Comparison of ENCODE assay signal across 8 cellular contexts in the genomic region with DNA sequence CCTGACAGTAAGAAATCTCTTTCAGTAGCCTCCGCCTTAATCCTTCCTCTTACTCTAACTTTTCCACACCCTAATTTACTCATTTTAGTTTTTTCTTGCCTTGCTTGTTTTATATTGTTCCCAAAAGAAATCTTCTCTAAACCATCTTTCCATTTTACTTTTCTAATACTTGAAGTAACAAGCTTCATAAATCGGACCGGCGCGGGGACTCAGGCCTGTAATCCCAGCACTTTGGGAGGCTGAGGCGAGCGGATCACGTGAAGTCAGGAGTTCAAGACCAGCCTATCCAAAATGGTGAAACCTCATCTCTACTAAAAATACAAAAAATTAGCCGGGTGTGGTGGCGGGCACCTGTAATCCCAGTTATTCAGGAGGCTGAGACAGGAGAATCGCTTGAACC. TPM values are rescaled to one million over a fixed set of nuclear protein-coding genes. Genes with fewer than 3 reads are reported as not detected.
A peak's percentile ranks its signal among the peaks of the same experiment; 100 is the strongest.
DNase-seq lines count a peak whose midpoint lies in the region; ATAC-seq and TF ChIP-seq lines count a peak whose summit lies in the region.

No MANE protein-coding gene starts in this region.

- ATAC-seq in DND-41 (ENCODE audit: insufficient read depth, low read depth) (no peak), GM21529 (IDR thresholded peaks at IDR 0.05; ENCODE audit: unreplicated experiment) (no peak), HG02623 (IDR thresholded peaks at IDR 0.05; ENCODE audit: unreplicated experiment) (no peak)

- H3K4me1 ChIP-seq in DND-41 (ENCODE audit: insufficient read depth, low read length) (peaks cover 9% of the 10 kb centered on the region; the same call in 1 of the 2 replicates), OCI-LY3 (ENCODE audit: low read length) (peaks cover 19% of the 10 kb centered on the region)

- no peak for TF ChIP-seq CTCF in DND-41 (IDR thresholded peaks at IDR 0.05; ENCODE audit: borderline replicate concordance, extremely low read depth, low read length, poor library complexity, severe bottlenecking)
- no peak for TF ChIP-seq CTCF in OCI-LY3 (IDR thresholded peaks at IDR 0.05; ENCODE audit: low read depth, low read length)
- no peak for TF ChIP-seq CTCF in endothelial cell (IDR thresholded peaks at IDR 0.05; ENCODE audit: unreplicated experiment)
- no peak for TF ChIP-seq CTCF in retinal pigment epithelial cell (conservative IDR thresholded peaks at IDR 0.05; ENCODE audit: low read depth, low read length)

- H3K4me2 ChIP-seq in DND-41 (ENCODE audit: insufficient read depth, low read length) (peak overlapping the region; percentile 67), OCI-LY3 (ENCODE audit: low read length) (peak overlapping the region; percentile 80)

- H3K27ac ChIP-seq in DND-41 (ENCODE audit: low read length): peak overlapping the region; percentile 38
- no peak overlapping the region for H3K27ac ChIP-seq in OCI-LY3 (ENCODE audit: low read length)

- H2AFZ ChIP-seq in DND-41 (ENCODE audit: low read depth, low read length) (peak overlapping the region; percentile 75; the same call in 1 of the 2 replicates), OCI-LY3 (ENCODE audit: low read depth, low read length) (no peak overlapping the region)

- H3K27me3 ChIP-seq in DND-41 (ENCODE audit: insufficient read depth, low read length, poor library complexity) (no peaks in the 10 kb centered on the region), OCI-LY3 (ENCODE audit: low read depth, low read length) (no peaks in the 10 kb centered on the region)

- no peaks in the 10 kb centered on the region for H3K9me3 Mint-ChIP-seq in endothelial cell (ENCODE audit: unreplicated experiment)

- peaks cover 13% of the 10 kb centered on the region for H3K4me1 Mint-ChIP-seq in endothelial cell (ENCODE audit: unreplicated experiment)

- DNase-seq in DND-41 (no peak), endothelial cell (ENCODE audit: low spot score) (no peak), retinal pigment epithelial cell (ENCODE audit: low read depth) (no peak), DMS79 treated with DMSO at 0.1 percent for 48 hours (lab: John Stamatoyannopoulos, UW) (no peak), NCI-H510A treated with DMSO at 0.1 percent for 48 hours (lab: John Stamatoyannopoulos, UW) (no peak)

- H3K36me3 ChIP-seq in DND-41 (ENCODE audit: insufficient read depth, low read length): no peaks in the 10 kb centered on the region
- H3K36me3 ChIP-seq in OCI-LY3 (replicated peaks; ENCODE audit: low read depth, low read length): no peaks in the 10 kb centered on the region

- peak overlapping the region; percentile 47 to 65; a peak in 3 of 4 replicates for H3K4me3 ChIP-seq in DND-41 (ENCODE audit: low read depth in 1 of 2, low read length in 2 of 2)
- peak overlapping the region; percentile 87 for H3K4me3 ChIP-seq in OCI-LY3 (ENCODE audit: low read length)
- peak overlapping the region; percentile 70 for H3K4me3 ChIP-seq in retinal pigment epithelial cell (ENCODE audit: low read length)

- H3K9ac ChIP-seq in DND-41 (ENCODE audit: low read depth, low read length): peak overlapping the region; percentile 66
- H3K9ac ChIP-seq in OCI-LY3 (ENCODE audit: low read length): peak overlapping the region; percentile 73

- H3K36me3 Mint-ChIP-seq in endothelial cell (ENCODE audit: low read depth, unreplicated experiment): no peaks in the 10 kb centered on the region

- H3K9me3 ChIP-seq in DND-41 (ENCODE audit: insufficient read depth, low read length, severe bottlenecking) (no peaks in the 10 kb centered on the region), OCI-LY3 (ENCODE audit: insufficient read depth, low read length) (no peaks in the 10 kb centered on the region)

- peaks cover 100% of the 10 kb centered on the region for H3K79me2 ChIP-seq in DND-41 (ENCODE audit: insufficient read depth, low read length)
- H3K79me2 ChIP-seq in OCI-LY3 (ENCODE audit: low read length): peaks cover 99% of the 10 kb centered on the region

- H4K20me1 ChIP-seq in DND-41 (ENCODE audit: insufficient read depth, low read length) (peaks cover 69% of the 10 kb centered on the region), OCI-LY3 (ENCODE audit: insufficient read depth, low read length) (peaks cover 57% of the 10 kb centered on the region)

- peak overlapping the region; percentile 87 for H3K4me3 Mint-ChIP-seq in endothelial cell (ENCODE audit: unreplicated experiment)

- H3K27me3 Mint-ChIP-seq in endothelial cell (ENCODE audit: unreplicated experiment): peaks cover 3% of the 10 kb centered on the region

- H3K27ac Mint-ChIP-seq in endothelial cell (ENCODE audit: unreplicated experiment): peak overlapping the region; percentile 52

RNA-seq across cellular contexts. Expression of gene ZNF148, which starts 17.3 kb away (rescaled TPM):
- total RNA-seq in endothelial cell (ENCODE audit: unreplicated experiment): 34.3 TPM
